Comparison of ENCODE assay signal across 1 cellular context in the genomic region with DNA sequence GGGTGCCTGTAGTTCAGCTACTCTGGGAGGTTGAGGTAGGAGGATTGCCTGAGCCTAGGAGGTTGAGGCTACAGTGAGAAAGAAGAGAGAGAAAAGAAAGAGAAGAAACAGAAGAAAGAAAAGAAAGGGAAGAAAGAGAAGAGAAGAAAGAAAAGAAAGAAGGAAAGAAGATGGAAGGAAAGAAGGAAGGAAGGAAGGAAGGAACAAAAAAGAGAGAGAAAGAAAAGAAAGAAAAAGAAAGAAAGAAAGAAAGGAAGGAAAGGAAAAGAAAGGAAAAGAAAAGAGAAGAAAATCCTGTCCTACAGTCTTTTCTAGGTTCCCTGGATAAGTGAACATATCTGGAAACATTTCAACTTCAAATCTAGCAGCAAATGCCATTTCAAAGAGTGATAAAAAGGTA.
A peak's percentile ranks its signal among the peaks of the same experiment; 100 is the strongest.
TF ChIP-seq lines count a peak whose summit lies in the region.

No MANE protein-coding gene starts in this region.

TF ChIP-seq in K562, 482 proteins besides CTCF, POLR2A, EP300 and RAD21:
- TF ChIP-seq, protein P1, sequence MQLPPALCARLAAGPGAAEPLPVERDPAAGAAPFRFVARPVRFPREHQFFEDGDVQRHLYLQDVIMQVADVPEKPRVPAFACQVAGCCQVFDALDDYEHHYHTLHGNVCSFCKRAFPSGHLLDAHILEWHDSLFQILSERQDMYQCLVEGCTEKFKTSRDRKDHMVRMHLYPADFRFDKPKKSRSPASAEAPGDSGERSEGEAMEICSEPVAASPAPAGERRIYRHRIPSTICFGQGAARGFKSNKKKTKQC (CRISPR knock-in tag; IDR thresholded peaks at IDR 0.05): no peak
- TF ChIP-seq ZNF512 (tag; IDR thresholded peaks at IDR 0.05) (peak; percentile 89), LARP7 (IDR thresholded peaks at IDR 0.05) (0 out of 2 replicates have a peak, but pooled peaks have one; percentile 29), CREBBP (IDR thresholded peaks at IDR 0.05; ENCODE audit: low read depth, low read length) (no peak)
